10 cellular contexts compared by ENCODE assay signal in the genomic region with DNA sequence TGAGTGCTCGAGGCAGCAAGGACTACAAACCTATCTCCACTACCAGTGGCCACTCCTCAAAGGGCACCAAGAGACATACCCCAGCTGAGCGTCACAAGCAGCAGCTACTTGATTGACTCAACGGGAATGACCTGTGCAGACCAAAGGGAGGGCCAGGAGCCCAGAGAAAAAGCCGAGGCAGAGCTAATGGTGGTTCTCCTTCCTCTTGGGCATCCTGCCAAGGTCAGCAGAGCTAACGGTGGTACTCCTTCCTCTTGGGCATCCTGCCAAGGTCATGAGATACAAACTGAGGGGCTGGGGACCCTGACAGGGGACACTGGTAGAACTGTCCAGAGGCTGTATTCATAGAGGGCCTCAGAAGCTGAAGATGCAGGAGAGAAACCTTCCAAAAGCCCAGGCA.
DNase-seq lines count a peak whose midpoint lies in the region; ATAC-seq and TF ChIP-seq lines count a peak whose summit lies in the region.
"Had no signal": no experiment of that assay in that cellular context is flagged by ENCODE, and none has a peak within 500 bp of the region (broad histone marks: within the 10 kb centered on the region; RNA-seq: fewer than 3 reads in every experiment).

No MANE protein-coding gene starts in this region.

- H3K27me3 Mint-ChIP-seq in naive B cell, result no peaks in the 10 kb centered on the region

- no peak overlapping the region for H3K4me3 ChIP-seq in heart right ventricle
- H3K4me3 ChIP-seq in urinary bladder (ENCODE audit: low read depth, low read length), result no peak overlapping the region

- intact Hi-C loops in heart right ventricle (cut with DNase I) (loop anchor here in 2 of 10 donors (10.0 kb wide), 1 partner anchor 51 kb away; no protein-coding TSS in a partner anchor), Right ventricle myocardium superior (cut with DNase I) (loop anchor here (10.0 kb wide), 1 partner anchor 51 kb away; no protein-coding TSS in a partner anchor)

- no peaks in the 10 kb centered on the region for H3K9me3 ChIP-seq in heart right ventricle

- H3K36me3 Mint-ChIP-seq in naive B cell, result peaks cover 7 to 8% of the 10 kb centered on the region in 2 donors

- ATAC-seq in heart right ventricle (no peak), Right ventricle myocardium superior (ENCODE audit: poor library complexity) (no peak), naive B cell (ENCODE audit: low read depth in 2 of 2) (no peak), GM21529 (IDR thresholded peaks at IDR 0.05; ENCODE audit: unreplicated experiment) (no peak)
- ATAC-seq: foreskin keratinocyte had no signal

- peaks cover 23 to 99% (median 92%) of the 10 kb centered on the region in 9 donors for H3K4me1 ChIP-seq in heart right ventricle
- no peaks in the 10 kb centered on the region for H3K4me1 ChIP-seq in urinary bladder (ENCODE audit: insufficient read depth)
- H3K4me1 ChIP-seq: foreskin keratinocyte had no signal

- peak overlapping the region; percentile 49 to 95 (median 86) for H3K27ac Mint-ChIP-seq in naive B cell

- peaks cover 0 to 27% (median 12%) of the 10 kb centered on the region in 9 donors for H3K36me3 ChIP-seq in heart right ventricle
- peaks cover 3% of the 10 kb centered on the region for H3K36me3 ChIP-seq in urinary bladder (ENCODE audit: insufficient read depth)

- peak overlapping the region; percentile 2 to 87 (median 76) for H3K4me3 Mint-ChIP-seq in naive B cell

- no peaks in the 10 kb centered on the region for H3K9me3 Mint-ChIP-seq in naive B cell

- DNase-seq in heart right ventricle (peak in 1 of 2 donors; percentile 8), Right ventricle myocardium superior (no peak), naive B cell (no peak), cortex of kidney (lab: John Stamatoyannopoulos, UW) (no peak), cerebellum (ENCODE audit: low spot score) (no peak)
- DNase-seq: foreskin keratinocyte, NCI-H1105 had no signal

- peak overlapping the region in 8 of 10 donors; percentile 20 to 87 (median 76) for H3K27ac ChIP-seq in heart right ventricle
- H3K27ac ChIP-seq in angular gyrus (ENCODE audit: low read depth, low read length), result peak overlapping the region; percentile 98
- peak overlapping the region; percentile 13 for H3K27ac ChIP-seq in urinary bladder (ENCODE audit: low read depth)
- H3K27ac ChIP-seq: foreskin keratinocyte had no signal

- peaks cover 69 to 91% (median 90%) of the 10 kb centered on the region in 3 donors for H3K4me1 Mint-ChIP-seq in naive B cell

- no peak for TF ChIP-seq CTCF in heart right ventricle (IDR thresholded peaks at IDR 0.05)

- H3K27me3 ChIP-seq in heart right ventricle, result no peaks in the 10 kb centered on the region
- H3K27me3 ChIP-seq: foreskin keratinocyte had no signal

- 50 to 52% methylated on average over 5 of the region's 5 CpGs for WGBS in heart right ventricle, 2 donors
- 57% methylated on average over 5 of the region's 5 CpGs for WGBS in urinary bladder

Comparison
In these comparisons a context has a peak if more than half of its experiments do, and no peak if none do; other contexts are left out.
1. H3K27ac ChIP-seq: peak in every context shown above with its lines; median percentile 98 in angular gyrus; 76 in heart right ventricle; 13 in urinary bladder.